19 cellular contexts compared by ENCODE assay signal in the genomic region with DNA sequence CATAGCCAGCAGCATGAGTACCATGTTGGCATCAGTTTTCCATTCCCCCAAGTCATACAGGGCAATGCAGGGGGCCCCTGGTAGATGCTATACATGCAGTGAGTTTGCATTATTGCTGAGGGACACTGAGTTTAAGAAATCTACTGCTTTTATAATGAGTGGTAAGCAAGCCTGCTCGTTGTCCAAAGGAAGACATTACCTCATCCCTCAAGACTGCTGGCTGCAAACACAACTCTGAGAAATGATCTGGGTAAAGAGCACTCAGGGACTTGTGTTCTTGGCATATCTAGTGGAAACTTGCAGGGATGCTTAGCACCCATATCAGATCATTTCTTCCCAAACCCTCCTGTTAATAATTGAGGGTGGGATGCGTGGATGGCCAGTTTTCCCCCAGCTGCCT.
DNase-seq lines count a peak whose midpoint lies in the region; ATAC-seq, FAIRE-seq and TF ChIP-seq lines count a peak whose summit lies in the region.
"Had no signal": no experiment of that assay in that cellular context is flagged by ENCODE, and none has a peak within 500 bp of the region (broad histone marks: within the 10 kb centered on the region; RNA-seq: fewer than 3 reads in every experiment).

No MANE protein-coding gene starts in this region.

- no peak for TF ChIP-seq POLR2A in body of pancreas (IDR thresholded peaks at IDR 0.05)

- BruUV-seq in PC-9 (replicated peaks; lab: Mats Ljungman, UMichigan), result no TSS peak

- no peak overlapping the region for H3K4me3 Mint-ChIP-seq in astrocyte (ENCODE audit: unreplicated experiment)
- H3K4me3 Mint-ChIP-seq: activated naive CD8-positive, alpha-beta T cell treated with anti-CD3 and anti-CD28 coated beads for 36 hours; CD14-positive monocyte; nephron had no signal

- H3K4me1 ChIP-seq in GM23248 (ENCODE audit: insufficient read depth) (peaks cover 8% of the 10 kb centered on the region), astrocyte (ENCODE audit: insufficient read depth, low read length) (peaks cover 11% of the 10 kb centered on the region), pancreas (no peaks in the 10 kb centered on the region), body of pancreas (no peaks in the 10 kb centered on the region), PC-9 (replicated peaks; ENCODE audit: insufficient read depth) (no peaks in the 10 kb centered on the region)
- H3K4me1 ChIP-seq: right lobe of liver had no signal

- intact Hi-C loops in pancreas (cut with DNase I) (loop anchor here in 1 of 3 donors (5.0 kb wide), 1 partner anchor 268 kb away; no protein-coding TSS in a partner anchor), body of pancreas (cut with DNase I) (loop anchor here (10.0 kb wide), 1 partner anchor 271 kb away; no protein-coding TSS in a partner anchor), PC-9 (cut with micrococcal nuclease; ENCODE audit: unreplicated experiment) (no loop called here)

- H3K27me3 ChIP-seq in GM23248 (replicated peaks; ENCODE audit: insufficient read depth), result no peaks in the 10 kb centered on the region
- no peaks in the 10 kb centered on the region for H3K27me3 ChIP-seq in astrocyte (ENCODE audit: insufficient read depth, low read length)
- H3K27me3 ChIP-seq in pancreas, result no peaks in the 10 kb centered on the region
- no peaks in the 10 kb centered on the region for H3K27me3 ChIP-seq in body of pancreas
- H3K27me3 ChIP-seq in PC-9 (ENCODE audit: insufficient read depth, low read depth), result no peaks in the 10 kb centered on the region
- H3K27me3 ChIP-seq: dorsolateral prefrontal cortex, right lobe of liver had no signal

- no peaks in the 10 kb centered on the region for H3K27me3 Mint-ChIP-seq in astrocyte (ENCODE audit: low read depth, unreplicated experiment)

- in situ Hi-C loops in GM23248 (cut with MboI), result no loop called here

- DNase-seq in GM23248 (peak; percentile 68), astrocyte (ENCODE audit: low read depth) (peak; percentile 89), foreskin fibroblast (peak; percentile 67 to 75), pancreas (no peak), body of pancreas (no peak), HK-2 (ENCODE audit: unreplicated experiment) (no peak), PC-9 (no peak), NCI-H774 (lab: John Stamatoyannopoulos, UW) (no peak)
- DNase-seq: activated naive CD8-positive, alpha-beta T cell treated with anti-CD3 and anti-CD28 coated beads for 36 hours; dorsolateral prefrontal cortex; NCI-H1417 treated with DMSO at 0.1 percent for 48 hours; right lobe of liver; RPMI8226; stimulated activated naive CD4-positive, alpha-beta T cell treated with Interleukin-2 at 50 U/mL for 16 hours; T-helper 2 cell had no signal

- no peak overlapping the region for H3K9ac ChIP-seq in GM23248
- H3K9ac ChIP-seq in astrocyte (ENCODE audit: low read length), result peak overlapping the region; percentile 43

- no peak for TF ChIP-seq CTCF in astrocyte (IDR thresholded peaks at IDR 0.05; ENCODE audit: insufficient read depth, low read depth, low read length)
- no peak for TF ChIP-seq CTCF in foreskin fibroblast (IDR thresholded peaks at IDR 0.05; ENCODE audit: low read depth, low read length)
- no peak for TF ChIP-seq CTCF in pancreas (IDR thresholded peaks at IDR 0.05)
- TF ChIP-seq CTCF in body of pancreas (IDR thresholded peaks at IDR 0.05), result no peak
- no peak for TF ChIP-seq CTCF in PC-9 (conservative IDR thresholded peaks at IDR 0.05)

- peak overlapping the region; percentile 93 for H3K27ac Mint-ChIP-seq in astrocyte (ENCODE audit: unreplicated experiment)
- H3K27ac Mint-ChIP-seq: activated naive CD8-positive, alpha-beta T cell treated with anti-CD3 and anti-CD28 coated beads for 36 hours; CD14-positive monocyte; IgD-negative memory B cell; nephron had no signal

- H3K27ac ChIP-seq in GM23248 (peak overlapping the region; percentile 45), astrocyte (ENCODE audit: low read depth, low read length) (peak overlapping the region; percentile 76), pancreas (no peak overlapping the region), body of pancreas (no peak overlapping the region), PC-9 (no peak overlapping the region)
- H3K27ac ChIP-seq: dorsolateral prefrontal cortex, right lobe of liver had no signal

- peaks cover 17% of the 10 kb centered on the region for H3K4me1 Mint-ChIP-seq in astrocyte (ENCODE audit: low read depth, unreplicated experiment)
- H3K4me1 Mint-ChIP-seq: activated naive CD8-positive, alpha-beta T cell treated with anti-CD3 and anti-CD28 coated beads for 36 hours; IgD-negative memory B cell; nephron had no signal

- H2AFZ ChIP-seq in GM23248 (no peak overlapping the region), astrocyte (ENCODE audit: low read depth, low read length) (no peak overlapping the region), PC-9 (no peak overlapping the region)

- H3K9me3 Mint-ChIP-seq in astrocyte (ENCODE audit: unreplicated experiment), result peaks cover 13% of the 10 kb centered on the region

- CTCF ChIA-PET in PC-9 (lab: Charles Lee), result interaction anchor here (0.5 kb wide), 1 partner anchor 154 kb away, joined by 3 read pairs; no protein-coding TSS in a partner anchor

- H3K79me2 ChIP-seq in GM23248 (ENCODE audit: insufficient read depth), result peaks cover 39% of the 10 kb centered on the region
- H3K79me2 ChIP-seq in astrocyte (ENCODE audit: insufficient read depth, low read length), result peaks cover 12% of the 10 kb centered on the region
- peaks cover 26% of the 10 kb centered on the region for H3K79me2 ChIP-seq in PC-9 (ENCODE audit: low read depth)

- POLR2A ChIA-PET in PC-9 (lab: Charles Lee; ENCODE audit: unreplicated experiment), result no interaction called here

- H3K4me3 ChIP-seq in GM23248, result no peak overlapping the region
- no peak overlapping the region for H3K4me3 ChIP-seq in astrocyte (ENCODE audit: insufficient read depth, low read depth, low read length)
- H3K4me3 ChIP-seq in foreskin fibroblast (ENCODE audit: low read depth in 1 of 2, low read length in 2 of 2), result no peak overlapping the region
- H3K4me3 ChIP-seq in pancreas, result no peak overlapping the region
- no peak overlapping the region for H3K4me3 ChIP-seq in body of pancreas
- no peak overlapping the region for H3K4me3 ChIP-seq in PC-9
- H3K4me3 ChIP-seq: dorsolateral prefrontal cortex, right lobe of liver had no signal

- ATAC-seq in pancreas (peak in 3 of 4 donors; percentile 21 to 52 (median 31)), body of pancreas (no peak)

- no peaks in the 10 kb centered on the region for H3K9me2 ChIP-seq in GM23248 (ENCODE audit: insufficient read depth)
- H3K9me2 ChIP-seq in PC-9 (ENCODE audit: insufficient read depth), result no peaks in the 10 kb centered on the region

- H3F3A ChIP-seq in GM23248 (ENCODE audit: insufficient read depth), result peaks cover 19% of the 10 kb centered on the region
- peaks cover 38% of the 10 kb centered on the region; the same call in 1 of the 2 replicates for H3F3A ChIP-seq in PC-9 (ENCODE audit: insufficient read depth, low read depth)

- WGBS in GM23248 (ENCODE audit: low coverage in 1 of 2, low lambda C conversion rate in 2 of 2, missing lambda C conversion rate in 2 of 2), 2 experiments, result 34 to 38% methylated on average over 2 of the region's 2 CpGs
- 54 to 66% methylated on average over 2 of the region's 2 CpGs for WGBS in pancreas, 2 donors
- WGBS in body of pancreas, 2 donors, result 37 to 49% methylated on average over 2 of the region's 2 CpGs

- H4K20me1 ChIP-seq in GM23248 (ENCODE audit: insufficient read depth) (no peaks in the 10 kb centered on the region), astrocyte (ENCODE audit: insufficient read depth, low read length) (no peaks in the 10 kb centered on the region), PC-9 (ENCODE audit: insufficient read depth) (peaks cover 9% of the 10 kb centered on the region; the same call in 1 of the 2 replicates)

- peaks cover 21% of the 10 kb centered on the region for H3K36me3 Mint-ChIP-seq in astrocyte (ENCODE audit: low read depth, unreplicated experiment)

- FAIRE-seq in astrocyte (lab: Jason Lieb, UNC) (peak; percentile 45), pancreas (lab: Jason Lieb, UNC) (no peak)
- FAIRE-seq: G401.6 had no signal

- H3K4me2 ChIP-seq in GM23248 (ENCODE audit: unreplicated experiment), result no peak overlapping the region
- peak overlapping the region; percentile 60 for H3K4me2 ChIP-seq in astrocyte (ENCODE audit: low read length)
- H3K4me2 ChIP-seq in PC-9, result no peak overlapping the region

- no peaks in the 10 kb centered on the region for H3K9me3 ChIP-seq in GM23248 (ENCODE audit: low read depth)
- H3K9me3 ChIP-seq in astrocyte (ENCODE audit: insufficient read depth, low read depth, low read length), result peaks cover 3% of the 10 kb centered on the region
- no peaks in the 10 kb centered on the region for H3K9me3 ChIP-seq in pancreas
- no peaks in the 10 kb centered on the region for H3K9me3 ChIP-seq in body of pancreas
- peaks cover 5% of the 10 kb centered on the region for H3K9me3 ChIP-seq in PC-9 (ENCODE audit: insufficient read depth, low read depth)
- H3K9me3 ChIP-seq: right lobe of liver had no signal

- H3K36me3 ChIP-seq in GM23248 (ENCODE audit: low read depth) (peaks cover 29% of the 10 kb centered on the region), astrocyte (ENCODE audit: insufficient read depth, low read length) (peaks cover 4% of the 10 kb centered on the region), pancreas (no peaks in the 10 kb centered on the region), body of pancreas (replicated peaks in 1 of 2; ENCODE audit: insufficient read depth in 1 of 2, low read depth in 2 of 2) (no peaks in the 10 kb centered on the region), PC-9 (ENCODE audit: low read depth) (peaks cover 56% of the 10 kb centered on the region)
- H3K36me3 ChIP-seq: right lobe of liver had no signal

Comparison
In these comparisons a context has a peak if more than half of its experiments do, and no peak if none do; other contexts are left out.
1. DNase-seq: peak in GM23248 (single experiment), astrocyte (single experiment) and foreskin fibroblast (2 of 2); none in pancreas (0 of 6), body of pancreas (0 of 4), HK-2 (single experiment), PC-9 (0 of 2) and NCI-H774 (single experiment).
2. H3K27ac ChIP-seq: peak in GM23248 (single experiment) and astrocyte (single experiment); none in pancreas (0 of 4), body of pancreas (0 of 4) and PC-9 (single experiment).